ENCODE assay signal across 30 cellular contexts in genomic region chr4:15910150-15910945, GRCh38. TPM values are rescaled to one million over a fixed set of nuclear protein-coding genes. Genes with fewer than 3 reads are reported as not detected.
"Had no signal": no experiment of that assay in that cellular context is flagged by ENCODE, and none has a peak within 500 bp of the region (broad histone marks: within the 10 kb centered on the region; RNA-seq: fewer than 3 reads in every experiment).

No MANE protein-coding gene starts in this region.

- FAIRE-seq: small intestine had no signal

- H3K27me3 Mint-ChIP-seq: activated naive CD8-positive, alpha-beta T cell had no signal

- H3K27ac ChIP-seq: coronary artery, gastrocnemius medialis, neural progenitor cell, stomach, transverse colon, uterus, VCaP had no signal

- H3K4me1 ChIP-seq: gastrocnemius medialis, uterus had no signal

- ATAC-seq: activated CD4-positive, CD25-positive, alpha-beta regulatory T cell treated with anti-CD3 and anti-CD28 coated beads, Interleukin-2, amount 50 U/mL, for 24 hours; activated T-cell treated with anti-CD3 and anti-CD28 coated beads, Interleukin-2, amount 50 U/mL, for 4 hours; gastrocnemius medialis; naive thymus-derived CD8-positive, alpha-beta T cell; sciatic nerve; stimulated activated effector memory CD8-positive, alpha-beta T cell treated with anti-CD3 and anti-CD28 coated beads, Interleukin-12 subunit alpha, Interleukin-12 subunit beta, amount 100 ng/mL, for 72 hours had no signal

- DNase-seq: activated CD4-positive, alpha-beta T cell treated with anti-CD3 and anti-CD28 coated beads, Interleukin-2, amount 10 ng/mL, durations not matched to agents 7 days and 5 days; activated CD8-positive, alpha-beta memory T cell treated with anti-CD3 and anti-CD28 coated beads for 24 hours; activated CD8-positive, alpha-beta memory T cell treated with anti-CD3 and anti-CD28 coated beads, Interleukin-2, amount 50 U/mL, for 48 hours; activated naive CD4-positive, alpha-beta T cell; activated T-cell treated with anti-CD3 and anti-CD28 coated beads, Interleukin-2, amount 50 U/mL, for 4 hours; cerebellar nuclear complex; endodermal cell; erythroblast; gastrocnemius medialis; hypothalamus; mesendoderm; naive thymus-derived CD8-positive, alpha-beta T cell; small intestine; stimulated activated CD4-positive, alpha-beta T cell treated with anti-CD3 and anti-CD28 coated beads, Interleukin-2, amount 100 ng/mL, for 24 hours; stomach; transverse colon; uterus had no signal

- H3K4me1 Mint-ChIP-seq: activated CD4-positive, alpha-beta T cell treated with anti-CD3 and anti-CD28 coated beads, Interleukin-2, amount 10 ng/mL, durations not matched to agents 7 days and 5 days; neural progenitor cell had no signal

- H3K27ac Mint-ChIP-seq: activated CD4-positive, alpha-beta T cell treated with anti-CD3 and anti-CD28 coated beads, Interleukin-2, amount 10 ng/mL, durations not matched to agents 7 days and 5 days; activated naive CD8-positive, alpha-beta T cell; activated T-helper 2 cell treated with anti-CD3 and anti-CD28 coated beads, Interferon-gamma antibody, Interleukin-2, Interleukin-4, amounts not matched to agents 10 μg/mL and 5 μg/mL and 100 μg/mL, durations not matched to agents 14 hours and 24 hours and 36 hours; endodermal cell; naive thymus-derived CD8-positive, alpha-beta T cell; neural progenitor cell; stimulated activated effector memory CD8-positive, alpha-beta T cell treated with anti-CD3 and anti-CD28 coated beads, Interleukin-12 subunit alpha, Interleukin-12 subunit beta, amount 100 ng/mL, for 72 hours had no signal

- H3K36me3 ChIP-seq: gastrocnemius medialis, neural progenitor cell, stomach, transverse colon, uterus had no signal

- H3K9me3 ChIP-seq: gastrocnemius medialis, stomach, transverse colon, uterus had no signal

- H3K36me3 Mint-ChIP-seq: activated naive CD8-positive, alpha-beta T cell; naive thymus-derived CD8-positive, alpha-beta T cell; neural progenitor cell; stimulated activated effector memory CD8-positive, alpha-beta T cell treated with anti-CD3 and anti-CD28 coated beads, Interleukin-12 subunit alpha, Interleukin-12 subunit beta, amount 100 ng/mL, for 72 hours had no signal

- H3K4me3 Mint-ChIP-seq: activated CD4-positive, alpha-beta T cell treated with anti-CD3 and anti-CD28 coated beads, Interleukin-2, amount 10 ng/mL, durations not matched to agents 7 days and 5 days; activated naive CD8-positive, alpha-beta T cell; activated T-cell treated with anti-CD3 and anti-CD28 coated beads, Interleukin-2, amount 50 U/mL, for 4 hours; endodermal cell; naive thymus-derived CD8-positive, alpha-beta T cell; neural progenitor cell; stimulated activated effector memory CD8-positive, alpha-beta T cell treated with anti-CD3 and anti-CD28 coated beads, Interleukin-12 subunit alpha, Interleukin-12 subunit beta, amount 100 ng/mL, for 72 hours had no signal

- H3K27me3 ChIP-seq: gastrocnemius medialis, transverse colon, uterus had no signal

- H3K9me3 Mint-ChIP-seq: activated CD4-positive, alpha-beta T cell treated with anti-CD3 and anti-CD28 coated beads, Interleukin-2, amount 10 ng/mL, durations not matched to agents 7 days and 5 days; activated T-cell treated with anti-CD3 and anti-CD28 coated beads, Interleukin-2, amount 50 U/mL, for 4 hours; activated T-helper 2 cell treated with anti-CD3 and anti-CD28 coated beads, Interferon-gamma antibody, Interleukin-2, Interleukin-4, amounts not matched to agents 10 μg/mL and 5 μg/mL and 100 μg/mL, durations not matched to agents 14 hours and 24 hours and 36 hours; naive thymus-derived CD8-positive, alpha-beta T cell; neural progenitor cell; stimulated activated effector memory CD8-positive, alpha-beta T cell treated with anti-CD3 and anti-CD28 coated beads, Interleukin-12 subunit alpha, Interleukin-12 subunit beta, amount 100 ng/mL, for 72 hours had no signal

- H3K4me3 ChIP-seq: coronary artery, gastrocnemius medialis, neural progenitor cell, stomach, transverse colon, uterus had no signal

RNA-seq across cellular contexts. Expression of gene FGFBP1, which starts 28.2 kb away (rescaled TPM):
- total RNA-seq: activated CD4-positive, alpha-beta T cell treated with anti-CD3 and anti-CD28 coated beads, Interleukin-2, amount 10 ng/mL, durations not matched to agents 7 days and 5 days; activated T-cell treated with anti-CD3 and anti-CD28 coated beads, Interleukin-2, amount 50 U/mL, for 4 hours; activated T-helper 2 cell treated with anti-CD3 and anti-CD28 coated beads, Interferon-gamma antibody, Interleukin-2, Interleukin-4, amounts not matched to agents 10 μg/mL and 5 μg/mL and 100 μg/mL, durations not matched to agents 14 hours and 24 hours and 36 hours; endodermal cell; gastrocnemius medialis; naive thymus-derived CD8-positive, alpha-beta T cell; osteoblast; posterior vena cava; sciatic nerve; T-helper 2 cell treated with Interferon-gamma antibody and Interleukin-4, amounts not matched to agents 100 ng/mL and 5 ng/mL, for 36 hours; temporal lobe; uterus had no signal
- polyA plus RNA-seq: naive thymus-derived CD8-positive, alpha-beta T cell had no signal

RNA-seq across cellular contexts. Expression of gene FGFBP2, which starts 52.6 kb away (rescaled TPM):
- total RNA-seq: endodermal cell, renal cortical epithelial cell, temporal lobe had no signal
